Comparison of ENCODE assay signal across 8 cellular contexts in the genomic region with DNA sequence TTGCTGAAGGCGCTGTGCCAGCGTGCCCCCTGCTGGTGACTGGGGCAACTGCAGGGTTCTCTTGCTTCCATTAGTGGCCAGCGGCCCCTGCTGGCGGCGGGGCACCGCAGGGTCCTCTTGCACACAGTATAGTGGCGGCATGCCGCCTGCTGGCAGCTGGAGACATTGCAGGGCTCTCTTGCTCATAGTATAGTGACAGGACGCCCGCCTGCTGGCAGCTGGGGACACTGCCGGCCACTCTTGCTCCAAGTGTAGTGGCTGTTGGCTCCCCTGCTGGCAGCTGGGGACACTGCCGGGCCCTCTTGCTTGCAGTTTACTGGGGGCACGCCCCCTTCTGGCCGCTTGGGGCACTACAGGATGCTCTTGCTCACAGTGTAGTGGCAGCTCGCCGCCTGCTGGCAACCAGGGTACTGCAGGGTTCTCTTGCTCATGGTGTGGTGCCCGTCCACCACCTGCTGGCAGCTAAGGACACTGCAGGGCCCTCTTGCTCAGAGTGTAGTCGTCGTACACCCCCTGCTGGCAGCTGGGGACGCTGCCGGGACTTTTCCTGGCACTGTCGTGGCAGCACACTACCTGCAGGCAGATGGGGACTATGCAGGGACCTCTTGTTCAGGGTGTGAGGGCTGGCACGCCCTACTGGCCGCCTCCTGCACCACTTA. TPM values are rescaled to one million over a fixed set of nuclear protein-coding genes. Genes with fewer than 3 reads are reported as not detected.
A peak's percentile ranks its signal among the peaks of the same experiment; 100 is the strongest.
DNase-seq lines count a peak whose midpoint lies in the region; ATAC-seq and TF ChIP-seq lines count a peak whose summit lies in the region.
"Not testable (repeated sequence)": the region's sequence is repeated elsewhere in the genome, so short reads cannot be mapped to it uniquely, and the experiment has no call there.

No MANE protein-coding gene starts in this region.

- H3K4me1 Mint-ChIP-seq in activated naive CD8-positive, alpha-beta T cell treated with anti-CD3 and anti-CD28 coated beads for 36 hours; nephron progenitor cell; type B pancreatic cell (ENCODE audit: unreplicated experiment): not testable (repeated sequence)

- not testable (repeated sequence) for H3K9me3 Mint-ChIP-seq in activated naive CD8-positive, alpha-beta T cell treated with anti-CD3 and anti-CD28 coated beads for 36 hours; nephron progenitor cell; type B pancreatic cell

- TF ChIP-seq CTCF in GM13977 (IDR thresholded peaks at IDR 0.05; ENCODE audit: extremely low read depth, insufficient read depth, missing control alignments), result peak; percentile 31
- 0 out of 2 replicates have a peak, but pooled peaks have one; percentile 15 for TF ChIP-seq CTCF in VCaP (conservative IDR thresholded peaks at IDR 0.05)
- TF ChIP-seq CTCF in foreskin keratinocyte (conservative IDR thresholded peaks at IDR 0.05), result peak; percentile 35
- peak; percentile 15 for TF ChIP-seq CTCF in nephron progenitor cell (IDR thresholded peaks at IDR 0.05)
- TF ChIP-seq CTCF in type B pancreatic cell (conservative IDR thresholded peaks at IDR 0.05), result peak; percentile 49

- not testable (repeated sequence) for H3K27me3 ChIP-seq in foreskin keratinocyte

- H3K27me3 Mint-ChIP-seq in activated naive CD8-positive, alpha-beta T cell treated with anti-CD3 and anti-CD28 coated beads for 36 hours; nephron progenitor cell (ENCODE audit: low read depth, poor library complexity); type B pancreatic cell: not testable (repeated sequence)

- not testable (repeated sequence) for H3K27ac ChIP-seq in VCaP, foreskin keratinocyte

- H3K36me3 Mint-ChIP-seq in activated naive CD8-positive, alpha-beta T cell treated with anti-CD3 and anti-CD28 coated beads for 36 hours; nephron progenitor cell (ENCODE audit: low read depth); type B pancreatic cell: not testable (repeated sequence)

- in situ Hi-C loops in GM13977 (cut with MboI; ENCODE audit: low pct_unique_long_range_greater_than_20kb, low sequenced_read_pairs, unreplicated experiment), result not testable (repeated sequence)

- not testable (repeated sequence) for H3K27ac Mint-ChIP-seq in activated naive CD8-positive, alpha-beta T cell treated with anti-CD3 and anti-CD28 coated beads for 36 hours; nephron progenitor cell; type B pancreatic cell

- H3K4me3 Mint-ChIP-seq in activated naive CD8-positive, alpha-beta T cell treated with anti-CD3 and anti-CD28 coated beads for 36 hours; nephron progenitor cell; type B pancreatic cell: not testable (repeated sequence)

- ATAC-seq in GM21737 (IDR thresholded peaks at IDR 0.05; ENCODE audit: unreplicated experiment), result peak; percentile 87
- ATAC-seq in HG03432 (IDR thresholded peaks at IDR 0.05; ENCODE audit: unreplicated experiment), result peak; percentile 67
- peak; percentile 69 for ATAC-seq in foreskin keratinocyte

- not testable (repeated sequence) for DNase-seq in GM13977 (ENCODE audit: low spot score); foreskin keratinocyte; type B pancreatic cell (ENCODE audit: extremely low spot score, unreplicated experiment)
- DNase-seq in activated naive CD8-positive, alpha-beta T cell treated with anti-CD3 and anti-CD28 coated beads for 36 hours, result peak; percentile 42
- DNase-seq in nephron progenitor cell, result peak; percentile 12

- not testable (repeated sequence) for H3K4me1 ChIP-seq in foreskin keratinocyte

RNA-seq across cellular contexts. Expression of a gene that starts 41.2 kb away (rescaled TPM):
- 10 to 100 TPM; 13.5 to 14.4 TPM for total RNA-seq in activated naive CD8-positive, alpha-beta T cell treated with anti-CD3 and anti-CD28 coated beads for 36 hours
- total RNA-seq in foreskin keratinocyte (7.5 and 8.1 TPM in 2 replicates), type B pancreatic cell (ENCODE audit: low replicate concordance) (7.0 and 9.3 TPM in 2 replicates)
- 2.5 and 2.8 TPM in 2 replicates for polyA plus RNA-seq in foreskin keratinocyte
